In genomic region chr1:150392627-150393026, GRCh38 we compare ENCODE assay signal across 32 cellular contexts.
"Had no signal": no experiment of that assay in that cellular context is flagged by ENCODE, and none has a peak within 500 bp of the region (broad histone marks: within the 10 kb centered on the region; RNA-seq: fewer than 3 reads in every experiment).

No MANE protein-coding gene starts in this region.

- H3K9me3 Mint-ChIP-seq: activated naive CD8-positive, alpha-beta T cell treated with anti-CD3 and anti-CD28 coated beads, Interleukin-2, amount 50 U/mL, for 24 hours had no signal

- H3K4me3 Mint-ChIP-seq: activated CD4-positive, alpha-beta T cell treated with anti-CD3 and anti-CD28 coated beads for 36 hours; activated naive CD8-positive, alpha-beta T cell treated with anti-CD3 and anti-CD28 coated beads, Interleukin-2, amount 50 U/mL, for 24 hours; activated T-cell treated with anti-CD3 and anti-CD28 coated beads, Interleukin-2, amount 50 U/mL, for 4 hours; stimulated activated naive B cell treated with anti-CD40 and anti-IgM and Interleukin-4, amounts not matched to agents 10 μg/mL and 1 μg/mL and 100 μg/mL, for 72 hours; T-helper 1 cell treated with Interleukin-12 subunit alpha and Interleukin-12 subunit beta and Interleukin-4 antibody, amounts not matched to agents 30 μg/mL and 1 μg/mL, for 36 hours had no signal

- H3K27me3 Mint-ChIP-seq: activated CD4-positive, alpha-beta T cell treated with anti-CD3 and anti-CD28 coated beads for 36 hours; activated naive CD8-positive, alpha-beta T cell treated with anti-CD3 and anti-CD28 coated beads, Interleukin-2, amount 50 U/mL, for 24 hours; stimulated activated naive B cell treated with anti-CD40 and anti-IgM and Interleukin-4, amounts not matched to agents 10 μg/mL and 1 μg/mL and 100 μg/mL, for 72 hours had no signal

- H3K4me3 ChIP-seq: esophagus muscularis mucosa, left lung, lung, mucosa of descending colon, pancreas, psoas muscle, sigmoid colon, stomach, thyroid gland, upper lobe of right lung had no signal

- ATAC-seq: activated CD4-positive, alpha-beta T cell treated with anti-CD3 and anti-CD28 coated beads for 36 hours; activated naive CD8-positive, alpha-beta T cell treated with anti-CD3 and anti-CD28 coated beads, Interleukin-2, amount 50 U/mL, for 24 hours; activated T-cell treated with anti-CD3 and anti-CD28 coated beads, Interleukin-2, amount 50 U/mL, for 4 hours; foreskin keratinocyte; left lung; mucosa of descending colon; pancreas; stimulated activated naive B cell treated with anti-CD40 and anti-IgM and Interleukin-4, amounts not matched to agents 10 μg/mL and 1 μg/mL and 100 μg/mL, for 72 hours; upper lobe of right lung had no signal

- H3K9ac ChIP-seq: SK-N-SH had no signal

- H3K27me3 ChIP-seq: esophagus muscularis mucosa, foreskin keratinocyte, left lung, pancreas, sigmoid colon, stomach, thyroid gland, upper lobe of right lung had no signal

- H3K27ac Mint-ChIP-seq: activated CD4-positive, alpha-beta T cell treated with anti-CD3 and anti-CD28 coated beads for 36 hours; activated naive CD8-positive, alpha-beta T cell treated with anti-CD3 and anti-CD28 coated beads, Interleukin-2, amount 50 U/mL, for 24 hours; T-helper 1 cell treated with Interleukin-12 subunit alpha and Interleukin-12 subunit beta and Interleukin-4 antibody, amounts not matched to agents 30 μg/mL and 1 μg/mL, for 36 hours had no signal

- FAIRE-seq: bronchial epithelial cell, colon, pancreas, small intestine had no signal

- DNase-seq: activated CD4-positive, alpha-beta T cell treated with anti-CD3 and anti-CD28 coated beads for 36 hours; activated CD4-positive, alpha-beta T cell treated with anti-CD3 and anti-CD28 coated beads, Interleukin-2, amount 50 U/mL, for 48 hours; activated CD8-positive, alpha-beta memory T cell treated with anti-CD3 and anti-CD28 coated beads, Interleukin-2, amount 50 U/mL, for 48 hours; activated naive CD4-positive, alpha-beta T cell; activated naive CD8-positive, alpha-beta T cell treated with anti-CD3 and anti-CD28 coated beads, Interleukin-2, amount 50 U/mL, for 24 hours; activated T-cell treated with anti-CD3 and anti-CD28 coated beads, Interleukin-2, amount 50 U/mL, for 4 hours; amygdala; dermis blood vessel endothelial cell; effector CD4-positive, alpha-beta T cell; foreskin keratinocyte; left lung; mesendoderm; mucosa of descending colon; nucleus accumbens; pancreas; psoas muscle; sigmoid colon; SK-N-SH; small intestine; stimulated activated CD4-positive, alpha-beta T cell treated with anti-CD3 and anti-CD28 coated beads, Interleukin-4, amount 100 ng/mL, for 4 hours; stimulated activated CD8-positive, alpha-beta memory T cell treated with anti-CD3 and anti-CD28 coated beads, Interleukin-4, amount 100 ng/mL, for 48 hours; stimulated activated naive B cell treated with anti-CD40 and anti-IgM and Interleukin-4, amounts not matched to agents 10 μg/mL and 1 μg/mL and 100 μg/mL, for 72 hours; stomach; SW 1271; T1000; thyroid gland; upper lobe of right lung had no signal

- H3K36me3 ChIP-seq: left lung, pancreas, thyroid gland, upper lobe of right lung had no signal

- H3K9me3 ChIP-seq: esophagus muscularis mucosa, left lung, mucosa of descending colon, pancreas, sigmoid colon, SK-N-SH, stomach, thyroid gland, upper lobe of right lung had no signal

- H3K27ac ChIP-seq: esophagus muscularis mucosa, foreskin keratinocyte, left lung, pancreas, psoas muscle, sigmoid colon, stomach, thyroid gland, upper lobe of right lung had no signal

- H3K4me2 ChIP-seq: SK-N-SH had no signal
